In the genomic region with DNA sequence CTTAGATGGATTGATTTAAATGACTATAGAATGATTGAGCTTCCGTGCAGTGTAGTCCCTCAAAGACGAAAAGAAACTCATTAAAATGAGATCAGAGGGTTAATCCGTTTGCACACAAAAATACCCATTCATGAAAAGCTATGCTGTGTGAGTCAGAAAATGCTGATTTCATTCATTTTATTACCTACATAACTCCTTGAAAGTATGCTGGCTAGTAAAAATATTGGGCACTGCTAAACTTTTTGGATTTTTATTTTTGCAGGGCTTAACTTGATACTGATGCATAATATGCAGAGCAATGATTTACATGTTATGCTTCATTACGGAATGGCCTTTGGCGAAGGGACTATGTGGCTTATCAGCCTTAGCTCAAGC, we compare ENCODE assay signal across 14 cellular contexts. TPM values are rescaled to one million over a fixed set of nuclear protein-coding genes. Genes with fewer than 3 reads are reported as not detected.
DNase-seq lines count a peak whose midpoint lies in the region; ATAC-seq and TF ChIP-seq lines count a peak whose summit lies in the region.
"Had no signal": no experiment of that assay in that cellular context is flagged by ENCODE, and none has a peak within 500 bp of the region (broad histone marks: within the 10 kb centered on the region; RNA-seq: fewer than 3 reads in every experiment).

No MANE protein-coding gene starts in this region.

- H3K4me1 Mint-ChIP-seq in memory B cell, result peaks cover 27% of the 10 kb centered on the region

- H2AK9ac ChIP-seq in IMR-90 (replicated peaks; ENCODE audit: low read depth, low read length, poor library complexity), result no peak overlapping the region

- H3K27me3 ChIP-seq in IMR-90 (ENCODE audit: control insufficient read depth, insufficient read depth, low read length) (no peaks in the 10 kb centered on the region), spleen (replicated peaks in 1 of 7) (no peaks in the 10 kb centered on the region)
- H3K27me3 ChIP-seq: esophagus muscularis mucosa had no signal

- H3K9ac ChIP-seq in IMR-90 (ENCODE audit: low read depth, low read length), result no peak overlapping the region

- H3K56ac ChIP-seq in IMR-90 (ENCODE audit: extremely low read depth, insufficient read depth, low read length), result no peak overlapping the region

- DNase-seq in AG09309 (ENCODE audit: low read depth), result peak; percentile 63
- no peak for DNase-seq in IMR-90
- peak; percentile 29 to 37 for DNase-seq in cardiac fibroblast (ENCODE audit: low read depth in 2 of 2)
- no peak for DNase-seq in memory B cell (ENCODE audit: low spot score in 2 of 2)
- DNase-seq in spleen, result no peak
- DNase-seq in stimulated activated naive CD8-positive, alpha-beta T cell treated with anti-CD3 and anti-CD28 coated beads, Interleukin-15, Interleukin-2, amounts not matched to agents 100 U/mL and 50 U/mL, for 24 hours, result no peak
- DNase-seq in NCI-H2107 (lab: John Stamatoyannopoulos, UW), result no peak
- DNase-seq: activated CD8-positive, alpha-beta memory T cell treated with anti-CD3 and anti-CD28 coated beads, Interleukin-2, amount 50 U/mL, for 4 hours; activated naive CD4-positive, alpha-beta T cell treated with anti-CD3 and anti-CD28 coated beads, Interleukin-2, amount 50 U/mL, for 16 hours; DMS 273 treated with DMSO at 0.1 percent for 48 hours; NCI-H1694 treated with DMSO at 0.1 percent for 48 hours had no signal

- H3K9me1 ChIP-seq in IMR-90 (ENCODE audit: insufficient read depth, low read length), result peaks cover 9% of the 10 kb centered on the region

- no peak overlapping the region for H4K8ac ChIP-seq in IMR-90 (ENCODE audit: low read depth in 2 of 2, low read length in 2 of 2)

- H2BK5ac ChIP-seq in IMR-90 (ENCODE audit: low read depth, low read length, poor library complexity, severe bottlenecking), result no peak overlapping the region

- no peaks in the 10 kb centered on the region for H3K9me3 Mint-ChIP-seq in memory B cell

- H2BK20ac ChIP-seq in IMR-90 (ENCODE audit: low read depth, low read length), result no peak overlapping the region

- H3K18ac ChIP-seq in IMR-90 (ENCODE audit: low read depth, low read length), result no peak overlapping the region

- no peaks in the 10 kb centered on the region for H3K27me3 Mint-ChIP-seq in memory B cell

- WGBS in IMR-90 (ENCODE audit: extremely low coverage in 2 of 2, insufficient read length in 1 of 2), 2 experiments, result no CpG with 5 or more reads among the region's 5 CpGs
- WGBS in spleen, 5 donors, result 77 to 93% (median 91%) methylated on average over 5 of the region's 5 CpGs

- TF ChIP-seq POLR2A in IMR-90 (IDR thresholded peaks at IDR 0.05; ENCODE audit: low read depth, low read length), result no peak
- no peak for TF ChIP-seq POLR2A in spleen (IDR thresholded peaks at IDR 0.05)

- no peak overlapping the region; the same call in 1 of the 2 replicates for H3K4ac ChIP-seq in IMR-90 (ENCODE audit: low read depth, low read length)

- peaks cover 14 to 48% of the 10 kb centered on the region in 2 experiments for H3K79me1 ChIP-seq in IMR-90 (ENCODE audit: low read depth in 1 of 2, low read length in 2 of 2)

- H3K4me2 ChIP-seq in IMR-90 (ENCODE audit: low read depth, low read length), result no peak overlapping the region

- H3K23ac ChIP-seq in IMR-90 (ENCODE audit: low read depth, low read length), result no peak overlapping the region

- no peak overlapping the region for H4K91ac ChIP-seq in IMR-90 (ENCODE audit: insufficient read depth, low read depth, low read length)

- CTCF ChIA-PET in IMR-90 (lab: Yijun Ruan, JAX), result no interaction called here

- H3K4me3 ChIP-seq in AG09309 (ENCODE audit: control insufficient read depth, low read depth, low read length) (no peak overlapping the region), IMR-90 (ENCODE audit: insufficient read depth, low read depth, low read length) (no peak overlapping the region), cardiac fibroblast (replicated peaks in 1 of 2; ENCODE audit: low read depth in 2 of 2, low read length in 2 of 2) (no peak overlapping the region), spleen (no peak overlapping the region)
- H3K4me3 ChIP-seq: esophagus muscularis mucosa, K562 had no signal

- intact Hi-C loops in IMR-90 (cut with micrococcal nuclease) (no loop called here), spleen (cut with DNase I; ENCODE audit: low total_unique reads) (no loop called here)

- TF ChIP-seq CTCF in AG09309 (IDR thresholded peaks at IDR 0.05; ENCODE audit: control insufficient read depth, insufficient read depth, low read depth, low read length, missing control alignments), result no peak
- TF ChIP-seq CTCF in IMR-90 (conservative IDR thresholded peaks at IDR 0.05; ENCODE audit: low read depth, low read length), result no peak
- TF ChIP-seq CTCF in cardiac fibroblast (IDR thresholded peaks at IDR 0.05; ENCODE audit: low read depth, low read length), result no peak
- TF ChIP-seq CTCF in spleen (IDR thresholded peaks at IDR 0.05 in 8 of 11, conservative IDR thresholded peaks at IDR 0.05 in 3 of 11), result no peak

- ATAC-seq in IMR-90 (ENCODE audit: low read depth) (no peak), memory B cell (ENCODE audit: low read depth) (no peak), GM19351 (IDR thresholded peaks at IDR 0.05; ENCODE audit: unreplicated experiment) (no peak)
- ATAC-seq in stimulated activated naive CD8-positive, alpha-beta T cell treated with anti-CD3 and anti-CD28 coated beads, Interleukin-15, Interleukin-2, amounts not matched to agents 100 U/mL and 50 U/mL, for 24 hours, result no peak
- ATAC-seq: K562 had no signal

- in situ Hi-C loops in IMR-90 (cut with MboI; ENCODE audit: low sequenced_read_pairs), result no loop called here

- POLR2A ChIA-PET in IMR-90 (lab: Charles Lee; ENCODE audit: unreplicated experiment), result no interaction called here

- no peak overlapping the region for H3K4me3 Mint-ChIP-seq in memory B cell

- H2BK120ac ChIP-seq in IMR-90 (ENCODE audit: low read depth, low read length), result no peak overlapping the region

- H3K36me3 ChIP-seq in IMR-90 (ENCODE audit: control insufficient read depth, insufficient read depth, low read length) (no peaks in the 10 kb centered on the region), spleen (no peaks in the 10 kb centered on the region)
- H3K36me3 ChIP-seq: esophagus muscularis mucosa had no signal

- H4K5ac ChIP-seq in IMR-90 (ENCODE audit: low read depth, low read length), result no peak overlapping the region

- peaks cover 4% of the 10 kb centered on the region for H3K36me3 Mint-ChIP-seq in memory B cell

- peaks cover 6% of the 10 kb centered on the region for H3K4me1 ChIP-seq in IMR-90 (ENCODE audit: control insufficient read depth, insufficient read depth, low read length)
- peaks cover 6 to 61% (median 28%) of the 10 kb centered on the region in 6 donors for H3K4me1 ChIP-seq in spleen

- H3K9me3 ChIP-seq in IMR-90 (ENCODE audit: control insufficient read depth, insufficient read depth, low read length) (no peaks in the 10 kb centered on the region), spleen (no peaks in the 10 kb centered on the region)
- H3K9me3 ChIP-seq: esophagus muscularis mucosa had no signal

- dilution Hi-C loops in IMR-90 (cut with HindIII; ENCODE audit: low sequenced_read_pairs, unreplicated experiment), result no loop called here

- no peak overlapping the region for H2BK15ac ChIP-seq in IMR-90 (ENCODE audit: low read depth, low read length)

- TF ChIP-seq RAD21 in IMR-90 (IDR thresholded peaks at IDR 0.05; ENCODE audit: low read length), result no peak

- peak overlapping the region; percentile 1 for H3K27ac Mint-ChIP-seq in memory B cell

- H2AK5ac ChIP-seq in IMR-90 (ENCODE audit: low read depth, low read length), result no peak overlapping the region

- no peak overlapping the region for H2AFZ ChIP-seq in IMR-90 (replicated peaks; ENCODE audit: low read length, poor library complexity)

- H3K14ac ChIP-seq in IMR-90 (replicated peaks; ENCODE audit: low read depth, low read length), result peak overlapping the region; percentile 72; the same call in 1 of the 2 replicates

- H4K20me1 ChIP-seq in IMR-90 (ENCODE audit: insufficient read depth, low read length), result peaks cover 3% of the 10 kb centered on the region; the same call in 1 of the 2 replicates

- H3K27ac ChIP-seq in IMR-90 (ENCODE audit: insufficient read depth, low read length) (no peak overlapping the region), spleen (no peak overlapping the region)
- H3K27ac ChIP-seq: esophagus muscularis mucosa had no signal

- BruUV-seq in IMR-90 (replicated peaks; lab: Mats Ljungman, UMichigan), result no TSS peak

TF ChIP-seq in IMR-90, 13 proteins besides CTCF, POLR2A, EP300 and RAD21:
- TF ChIP-seq MAZ (IDR thresholded peaks at IDR 0.05; ENCODE audit: borderline replicate concordance, low read depth, low read length), result no peak
- peak; percentile 40; the same call in 1 of the 2 replicates for TF ChIP-seq MAFK (IDR thresholded peaks at IDR 0.05; ENCODE audit: low read depth, low read length)
- no peak for TF ChIP-seq MXI1 (IDR thresholded peaks at IDR 0.05; ENCODE audit: borderline replicate concordance, low read depth, low read length)
- TF ChIP-seq BHLHE40 (IDR thresholded peaks at IDR 0.05; ENCODE audit: low read depth, low read length), result no peak
- no peak for TF ChIP-seq USF2 (IDR thresholded peaks at IDR 0.05; ENCODE audit: low read depth, low read length)
- TF ChIP-seq CEBPB (IDR thresholded peaks at IDR 0.05; ENCODE audit: low read depth, low read length), result no peak

RNA-seq across cellular contexts. Expression of gene WDFY2, which starts 54.2 kb away (rescaled TPM):
- 4.3 and 6.7 TPM in 2 replicates for total RNA-seq in IMR-90 (2012; rRNA removed)
- polyA plus RNA-seq in IMR-90 (2012; rRNA removed), result 4.3 and 5.4 TPM in 2 replicates
- polyA plus RNA-seq in IMR-90 (2012; cell fraction: cytosol; rRNA removed), result 1.5 and 1.8 TPM in 2 replicates
- 10.1 and 27.3 TPM in 2 replicates for polyA plus RNA-seq in IMR-90 (2012; cell fraction: nucleus; rRNA removed; ENCODE audit: low replicate concordance)
- total RNA-seq in spleen, result 10 to 100 TPM; 18.5 to 32.2 (median 25.5) TPM
- polyA plus RNA-seq in spleen, result 1 to 10 TPM; 3.0 to 4.6 (median 4.5) TPM

Comparison
In these comparisons a context has a peak if more than half of its experiments do, and no peak if none do; other contexts are left out.
1. DNase-seq: peak in AG09309 (single experiment) and cardiac fibroblast (2 of 2); none in IMR-90 (single experiment), memory B cell (0 of 2), spleen (single experiment), stimulated activated naive CD8-positive, alpha-beta T cell treated with anti-CD3 and anti-CD28 coated beads, Interleukin-15, Interleukin-2, amounts not matched to agents 100 U/mL and 50 U/mL, for 24 hours (single experiment) and NCI-H2107 (single experiment).